11 cellular contexts compared by ENCODE assay signal in genomic region chrX:413322-414201, GRCh38. TPM values are rescaled to one million over a fixed set of nuclear protein-coding genes. Genes with fewer than 3 reads are reported as not detected.
DNase-seq lines count a peak whose midpoint lies in the region; ATAC-seq and TF ChIP-seq lines count a peak whose summit lies in the region.
"Had no signal": no experiment of that assay in that cellular context is flagged by ENCODE, and none has a peak within 500 bp of the region (broad histone marks: within the 10 kb centered on the region; RNA-seq: fewer than 3 reads in every experiment).

No MANE protein-coding gene starts in this region.

- CTCF ChIA-PET in activated naive CD4-positive, alpha-beta T cell treated with anti-CD3 and anti-CD28 coated beads, Interleukin-2, amount 10 ng/mL, durations not matched to agents 7 days and 5 days (lab: Charles Lee) = no interaction called here

- H3K4me3 ChIP-seq in AG10803 (ENCODE audit: low read length) (no peak overlapping the region), heart right ventricle (peak overlapping the region; percentile 0 to 54 (median 46)), osteoblast (ENCODE audit: insufficient read depth, low read length) (peak overlapping the region; percentile 49)

- H3K27me3 ChIP-seq in heart right ventricle (peaks cover 0 to 13% (median 0%) of the 10 kb centered on the region in 7 donors), osteoblast (ENCODE audit: insufficient read depth, low read length) (no peaks in the 10 kb centered on the region)

- peaks cover 6% of the 10 kb centered on the region for H3K36me3 Mint-ChIP-seq in activated naive CD4-positive, alpha-beta T cell treated with anti-CD3 and anti-CD28 coated beads, Interleukin-2, amount 10 ng/mL, durations not matched to agents 7 days and 5 days
- no peaks in the 10 kb centered on the region for H3K36me3 Mint-ChIP-seq in natural killer cell
- H3K36me3 Mint-ChIP-seq: CD4-positive, alpha-beta memory T cell had no signal

- H3K27me3 Mint-ChIP-seq in activated naive CD4-positive, alpha-beta T cell treated with anti-CD3 and anti-CD28 coated beads, Interleukin-2, amount 10 ng/mL, durations not matched to agents 7 days and 5 days = peaks cover 11% of the 10 kb centered on the region
- peaks cover 7 to 9% of the 10 kb centered on the region in 2 donors for H3K27me3 Mint-ChIP-seq in natural killer cell (ENCODE audit: low read depth in 2 of 2)
- H3K27me3 Mint-ChIP-seq: CD4-positive, alpha-beta memory T cell had no signal

- H3K36me3 ChIP-seq in heart right ventricle (no peaks in the 10 kb centered on the region), osteoblast (ENCODE audit: insufficient read depth, low read length) (no peaks in the 10 kb centered on the region)

- WGBS in heart right ventricle, 2 donors = 4 to 5% methylated on average over 46 to 47 of the region's 47 CpGs

- TF ChIP-seq CTCF in AG10803 (conservative IDR thresholded peaks at IDR 0.05; ENCODE audit: low read length) (peak; percentile 15), heart right ventricle (IDR thresholded peaks at IDR 0.05) (peak in 6 of 9 donors; percentile 10 to 51 (median 40)), osteoblast (IDR thresholded peaks at IDR 0.05; ENCODE audit: extremely low read depth, low read depth, low read length) (no peak), natural killer cell (IDR thresholded peaks at IDR 0.05) (no peak)

- H3K4me1 ChIP-seq in heart right ventricle = peaks cover 0 to 15% (median 6%) of the 10 kb centered on the region in 9 donors
- H3K4me1 ChIP-seq in osteoblast (ENCODE audit: insufficient read depth, low read length) = peaks cover 3% of the 10 kb centered on the region

- H3K27ac Mint-ChIP-seq in activated naive CD4-positive, alpha-beta T cell treated with anti-CD3 and anti-CD28 coated beads, Interleukin-2, amount 10 ng/mL, durations not matched to agents 7 days and 5 days = no peak overlapping the region
- no peak overlapping the region for H3K27ac Mint-ChIP-seq in natural killer cell
- H3K27ac Mint-ChIP-seq: CD4-positive, alpha-beta memory T cell had no signal

- DNase-seq in AG10803 (ENCODE audit: low read depth) (peak; percentile 25), T1000 (lab: John Stamatoyannopoulos, UW) (peak; percentile 15), heart right ventricle (peak; percentile 68 to 74), osteoblast (ENCODE audit: insufficient read length, low spot score, missing footprints) (peak; percentile 84), germinal center (ENCODE audit: low spot score) (no peak), natural killer cell (no peak), NCI-H1694 treated with DMSO at 0.1 percent for 48 hours (lab: John Stamatoyannopoulos, UW) (no peak)
- DNase-seq in activated naive CD4-positive, alpha-beta T cell treated with anti-CD3 and anti-CD28 coated beads, Interleukin-2, amount 10 ng/mL, durations not matched to agents 7 days and 5 days = no peak
- DNase-seq: CD4-positive, alpha-beta memory T cell; dorsolateral prefrontal cortex; NCI-H774 had no signal

- no peaks in the 10 kb centered on the region for H3K4me1 Mint-ChIP-seq in activated naive CD4-positive, alpha-beta T cell treated with anti-CD3 and anti-CD28 coated beads, Interleukin-2, amount 10 ng/mL, durations not matched to agents 7 days and 5 days
- H3K4me1 Mint-ChIP-seq in natural killer cell = no peaks in the 10 kb centered on the region

- ATAC-seq in heart right ventricle (peak; percentile 88 to 95 (median 92)), natural killer cell (no peak)

- no peaks in the 10 kb centered on the region for H3K79me2 ChIP-seq in osteoblast (ENCODE audit: insufficient read depth, low read length)

- H3K27ac ChIP-seq in heart right ventricle (peak overlapping the region in 9 of 10 donors; percentile 67 to 91 (median 86)), osteoblast (ENCODE audit: low read depth, low read length) (no peak overlapping the region)
- H3K27ac ChIP-seq: dorsolateral prefrontal cortex had no signal

- no peaks in the 10 kb centered on the region for H3K9me3 ChIP-seq in heart right ventricle
- H3K9me3 ChIP-seq in osteoblast (ENCODE audit: low read depth, low read length) = no peaks in the 10 kb centered on the region

- no peaks in the 10 kb centered on the region for H4K20me1 ChIP-seq in osteoblast (ENCODE audit: insufficient read depth, low read length)

- peaks cover 9% of the 10 kb centered on the region for H3K9me3 Mint-ChIP-seq in activated naive CD4-positive, alpha-beta T cell treated with anti-CD3 and anti-CD28 coated beads, Interleukin-2, amount 10 ng/mL, durations not matched to agents 7 days and 5 days
- H3K9me3 Mint-ChIP-seq in natural killer cell = peaks cover 0 to 2% of the 10 kb centered on the region in 2 donors
- H3K9me3 Mint-ChIP-seq: CD4-positive, alpha-beta memory T cell had no signal

- H2AFZ ChIP-seq in osteoblast (ENCODE audit: low read length) = peak overlapping the region; percentile 74

- H3K4me2 ChIP-seq in osteoblast (ENCODE audit: insufficient read depth, low read length) = peak overlapping the region; percentile 67

- intact Hi-C loops in heart right ventricle (cut with DNase I) = loop anchor here in 2 of 10 donors (2.0 kb wide), 2 partner anchors 27 to 43 kb away; partner anchors contain the start of gene PPP2R3B (in 1 of the 2)
- intact Hi-C loops in natural killer cell (cut with micrococcal nuclease) = no loop called here

- no peak overlapping the region for H3K4me3 Mint-ChIP-seq in activated naive CD4-positive, alpha-beta T cell treated with anti-CD3 and anti-CD28 coated beads, Interleukin-2, amount 10 ng/mL, durations not matched to agents 7 days and 5 days
- no peak overlapping the region for H3K4me3 Mint-ChIP-seq in natural killer cell
- H3K4me3 Mint-ChIP-seq: CD4-positive, alpha-beta memory T cell had no signal

RNA-seq across cellular contexts. Expression of gene PPP2R3B, which starts 26.9 kb away (rescaled TPM):
- total RNA-seq in heart right ventricle (100 to 1,000 TPM in 8 of 10 donors, 10 to 100 TPM in 2; 88.3 to 173 (median 128) TPM), osteoblast (10.3 and 13.4 TPM in 2 replicates), natural killer cell (10 to 100 TPM; 14.0 to 19.4 (median 14.6) TPM)
- 100 to 1,000 TPM in 1 of 2 donors, 10 to 100 TPM in 1; 73.9 to 362 TPM for polyA plus RNA-seq in heart right ventricle

Comparison
In these comparisons a context has a peak if more than half of its experiments do, and no peak if none do; other contexts are left out.
1. DNase-seq: peak in AG10803 (single experiment), T1000 (single experiment), heart right ventricle (2 of 2) and osteoblast (single experiment); none in germinal center (single experiment), activated naive CD4-positive, alpha-beta T cell treated with anti-CD3 and anti-CD28 coated beads, Interleukin-2, amount 10 ng/mL, durations not matched to agents 7 days and 5 days (single experiment), natural killer cell (single experiment) and NCI-H1694 treated with DMSO at 0.1 percent for 48 hours (single experiment).
2. CTCF ChIP-seq: peak in AG10803 (single experiment) and heart right ventricle (6 of 9); none in osteoblast (single experiment) and natural killer cell (single experiment).
3. ATAC-seq: peak in heart right ventricle (8 of 8); none in natural killer cell (0 of 3).